In the genomic region with DNA sequence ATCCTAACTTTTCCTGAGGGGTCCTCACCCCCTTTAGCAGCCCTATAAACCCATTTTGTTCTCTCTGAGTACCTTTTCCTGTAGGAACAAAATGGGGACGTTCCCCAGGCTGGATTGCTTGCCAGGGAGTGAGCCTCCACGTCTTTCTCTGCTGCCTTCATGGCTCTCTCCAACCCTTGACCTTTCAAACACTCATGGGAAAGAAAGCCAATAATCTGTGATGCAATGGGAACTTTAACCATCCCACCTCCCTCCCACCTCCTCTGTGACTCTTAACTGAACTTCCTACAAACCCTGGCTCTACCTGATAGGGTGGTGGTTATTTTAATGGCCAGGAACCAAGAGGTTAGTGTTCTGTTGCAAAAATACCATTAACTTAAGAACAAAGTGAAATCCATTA, we compare ENCODE assay signal across 1 cellular context.
A peak's percentile ranks its signal among the peaks of the same experiment; 100 is the strongest.
TF ChIP-seq lines count a peak whose summit lies in the region.

No MANE protein-coding gene starts in this region.

TF ChIP-seq in HepG2, 621 proteins besides CTCF, POLR2A, EP300 and RAD21 (continued from another document and continues in another):
- TF ChIP-seq, protein P1, sequence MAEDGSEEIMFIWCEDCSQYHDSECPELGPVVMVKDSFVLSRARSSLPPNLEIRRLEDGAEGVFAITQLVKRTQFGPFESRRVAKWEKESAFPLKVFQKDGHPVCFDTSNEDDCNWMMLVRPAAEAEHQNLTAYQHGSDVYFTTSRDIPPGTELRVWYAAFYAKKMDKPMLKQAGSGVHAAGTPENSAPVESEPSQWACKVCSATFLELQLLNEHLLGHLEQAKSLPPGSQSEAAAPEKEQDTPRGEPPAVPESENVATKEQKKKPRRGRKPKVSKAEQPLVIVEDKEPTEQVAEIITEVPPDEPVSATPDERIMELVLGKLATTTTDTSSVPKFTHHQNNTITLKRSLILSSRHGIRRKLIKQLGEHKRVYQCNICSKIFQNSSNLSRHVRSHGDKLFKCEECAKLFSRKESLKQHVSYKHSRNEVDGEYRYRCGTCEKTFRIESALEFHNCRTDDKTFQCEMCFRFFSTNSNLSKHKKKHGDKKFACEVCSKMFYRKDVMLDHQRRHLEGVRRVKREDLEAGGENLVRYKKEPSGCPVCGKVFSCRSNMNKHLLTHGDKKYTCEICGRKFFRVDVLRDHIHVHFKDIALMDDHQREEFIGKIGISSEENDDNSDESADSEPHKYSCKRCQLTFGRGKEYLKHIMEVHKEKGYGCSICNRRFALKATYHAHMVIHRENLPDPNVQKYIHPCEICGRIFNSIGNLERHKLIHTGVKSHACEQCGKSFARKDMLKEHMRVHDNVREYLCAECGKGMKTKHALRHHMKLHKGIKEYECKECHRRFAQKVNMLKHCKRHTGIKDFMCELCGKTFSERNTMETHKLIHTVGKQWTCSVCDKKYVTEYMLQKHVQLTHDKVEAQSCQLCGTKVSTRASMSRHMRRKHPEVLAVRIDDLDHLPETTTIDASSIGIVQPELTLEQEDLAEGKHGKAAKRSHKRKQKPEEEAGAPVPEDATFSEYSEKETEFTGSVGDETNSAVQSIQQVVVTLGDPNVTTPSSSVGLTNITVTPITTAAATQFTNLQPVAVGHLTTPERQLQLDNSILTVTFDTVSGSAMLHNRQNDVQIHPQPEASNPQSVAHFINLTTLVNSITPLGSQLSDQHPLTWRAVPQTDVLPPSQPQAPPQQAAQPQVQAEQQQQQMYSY (CRISPR knock-in tag; IDR thresholded peaks at IDR 0.05): no peak
- no peak for TF ChIP-seq ATRX (CRISPR knock-in tag; IDR thresholded peaks at IDR 0.05; ENCODE audit: borderline replicate concordance)
- TF ChIP-seq, protein P2, sequence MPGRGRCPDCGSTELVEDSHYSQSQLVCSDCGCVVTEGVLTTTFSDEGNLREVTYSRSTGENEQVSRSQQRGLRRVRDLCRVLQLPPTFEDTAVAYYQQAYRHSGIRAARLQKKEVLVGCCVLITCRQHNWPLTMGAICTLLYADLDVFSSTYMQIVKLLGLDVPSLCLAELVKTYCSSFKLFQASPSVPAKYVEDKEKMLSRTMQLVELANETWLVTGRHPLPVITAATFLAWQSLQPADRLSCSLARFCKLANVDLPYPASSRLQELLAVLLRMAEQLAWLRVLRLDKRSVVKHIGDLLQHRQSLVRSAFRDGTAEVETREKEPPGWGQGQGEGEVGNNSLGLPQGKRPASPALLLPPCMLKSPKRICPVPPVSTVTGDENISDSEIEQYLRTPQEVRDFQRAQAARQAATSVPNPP (CRISPR knock-in tag; IDR thresholded peaks at IDR 0.05): no peak
- TF ChIP-seq ZNF562 (CRISPR knock-in tag; IDR thresholded peaks at IDR 0.05; ENCODE audit: borderline replicate concordance): no peak
- no peak for TF ChIP-seq TAF1 (CRISPR knock-in tag; IDR thresholded peaks at IDR 0.05)
- TF ChIP-seq, protein P3, sequence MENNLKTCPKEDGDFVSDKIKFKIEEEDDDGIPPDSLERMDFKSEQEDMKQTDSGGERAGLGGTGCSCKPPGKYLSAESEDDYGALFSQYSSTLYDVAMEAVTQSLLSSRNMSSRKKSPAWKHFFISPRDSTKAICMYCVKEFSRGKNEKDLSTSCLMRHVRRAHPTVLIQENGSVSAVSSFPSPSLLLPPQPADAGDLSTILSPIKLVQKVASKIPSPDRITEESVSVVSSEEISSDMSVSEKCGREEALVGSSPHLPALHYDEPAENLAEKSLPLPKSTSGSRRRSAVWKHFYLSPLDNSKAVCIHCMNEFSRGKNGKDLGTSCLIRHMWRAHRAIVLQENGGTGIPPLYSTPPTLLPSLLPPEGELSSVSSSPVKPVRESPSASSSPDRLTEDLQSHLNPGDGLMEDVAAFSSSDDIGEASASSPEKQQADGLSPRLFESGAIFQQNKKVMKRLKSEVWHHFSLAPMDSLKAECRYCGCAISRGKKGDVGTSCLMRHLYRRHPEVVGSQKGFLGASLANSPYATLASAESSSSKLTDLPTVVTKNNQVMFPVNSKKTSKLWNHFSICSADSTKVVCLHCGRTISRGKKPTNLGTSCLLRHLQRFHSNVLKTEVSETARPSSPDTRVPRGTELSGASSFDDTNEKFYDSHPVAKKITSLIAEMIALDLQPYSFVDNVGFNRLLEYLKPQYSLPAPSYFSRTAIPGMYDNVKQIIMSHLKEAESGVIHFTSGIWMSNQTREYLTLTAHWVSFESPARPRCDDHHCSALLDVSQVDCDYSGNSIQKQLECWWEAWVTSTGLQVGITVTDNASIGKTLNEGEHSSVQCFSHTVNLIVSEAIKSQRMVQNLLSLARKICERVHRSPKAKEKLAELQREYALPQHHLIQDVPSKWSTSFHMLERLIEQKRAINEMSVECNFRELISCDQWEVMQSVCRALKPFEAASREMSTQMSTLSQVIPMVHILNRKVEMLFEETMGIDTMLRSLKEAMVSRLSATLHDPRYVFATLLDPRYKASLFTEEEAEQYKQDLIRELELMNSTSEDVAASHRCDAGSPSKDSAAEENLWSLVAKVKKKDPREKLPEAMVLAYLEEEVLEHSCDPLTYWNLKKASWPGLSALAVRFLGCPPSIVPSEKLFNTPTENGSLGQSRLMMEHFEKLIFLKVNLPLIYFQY (CRISPR knock-in tag; IDR thresholded peaks at IDR 0.05; ENCODE audit: borderline replicate concordance): no peak
- TF ChIP-seq KAT8 (CRISPR knock-in tag; IDR thresholded peaks at IDR 0.05): peak; percentile 37; the same call in 1 of the 2 replicates
- no peak for TF ChIP-seq BRD4 (CRISPR knock-in tag; IDR thresholded peaks at IDR 0.05)
- peak; percentile 88 for TF ChIP-seq GATAD2A (CRISPR knock-in tag; IDR thresholded peaks at IDR 0.05)
- TF ChIP-seq, protein P4, sequence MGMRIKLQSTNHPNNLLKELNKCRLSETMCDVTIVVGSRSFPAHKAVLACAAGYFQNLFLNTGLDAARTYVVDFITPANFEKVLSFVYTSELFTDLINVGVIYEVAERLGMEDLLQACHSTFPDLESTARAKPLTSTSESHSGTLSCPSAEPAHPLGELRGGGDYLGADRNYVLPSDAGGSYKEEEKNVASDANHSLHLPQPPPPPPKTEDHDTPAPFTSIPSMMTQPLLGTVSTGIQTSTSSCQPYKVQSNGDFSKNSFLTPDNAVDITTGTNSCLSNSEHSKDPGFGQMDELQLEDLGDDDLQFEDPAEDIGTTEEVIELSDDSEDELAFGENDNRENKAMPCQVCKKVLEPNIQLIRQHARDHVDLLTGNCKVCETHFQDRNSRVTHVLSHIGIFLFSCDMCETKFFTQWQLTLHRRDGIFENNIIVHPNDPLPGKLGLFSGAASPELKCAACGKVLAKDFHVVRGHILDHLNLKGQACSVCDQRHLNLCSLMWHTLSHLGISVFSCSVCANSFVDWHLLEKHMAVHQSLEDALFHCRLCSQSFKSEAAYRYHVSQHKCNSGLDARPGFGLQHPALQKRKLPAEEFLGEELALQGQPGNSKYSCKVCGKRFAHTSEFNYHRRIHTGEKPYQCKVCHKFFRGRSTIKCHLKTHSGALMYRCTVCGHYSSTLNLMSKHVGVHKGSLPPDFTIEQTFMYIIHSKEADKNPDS (CRISPR knock-in tag; IDR thresholded peaks at IDR 0.05): no peak
- TF ChIP-seq, protein P5, sequence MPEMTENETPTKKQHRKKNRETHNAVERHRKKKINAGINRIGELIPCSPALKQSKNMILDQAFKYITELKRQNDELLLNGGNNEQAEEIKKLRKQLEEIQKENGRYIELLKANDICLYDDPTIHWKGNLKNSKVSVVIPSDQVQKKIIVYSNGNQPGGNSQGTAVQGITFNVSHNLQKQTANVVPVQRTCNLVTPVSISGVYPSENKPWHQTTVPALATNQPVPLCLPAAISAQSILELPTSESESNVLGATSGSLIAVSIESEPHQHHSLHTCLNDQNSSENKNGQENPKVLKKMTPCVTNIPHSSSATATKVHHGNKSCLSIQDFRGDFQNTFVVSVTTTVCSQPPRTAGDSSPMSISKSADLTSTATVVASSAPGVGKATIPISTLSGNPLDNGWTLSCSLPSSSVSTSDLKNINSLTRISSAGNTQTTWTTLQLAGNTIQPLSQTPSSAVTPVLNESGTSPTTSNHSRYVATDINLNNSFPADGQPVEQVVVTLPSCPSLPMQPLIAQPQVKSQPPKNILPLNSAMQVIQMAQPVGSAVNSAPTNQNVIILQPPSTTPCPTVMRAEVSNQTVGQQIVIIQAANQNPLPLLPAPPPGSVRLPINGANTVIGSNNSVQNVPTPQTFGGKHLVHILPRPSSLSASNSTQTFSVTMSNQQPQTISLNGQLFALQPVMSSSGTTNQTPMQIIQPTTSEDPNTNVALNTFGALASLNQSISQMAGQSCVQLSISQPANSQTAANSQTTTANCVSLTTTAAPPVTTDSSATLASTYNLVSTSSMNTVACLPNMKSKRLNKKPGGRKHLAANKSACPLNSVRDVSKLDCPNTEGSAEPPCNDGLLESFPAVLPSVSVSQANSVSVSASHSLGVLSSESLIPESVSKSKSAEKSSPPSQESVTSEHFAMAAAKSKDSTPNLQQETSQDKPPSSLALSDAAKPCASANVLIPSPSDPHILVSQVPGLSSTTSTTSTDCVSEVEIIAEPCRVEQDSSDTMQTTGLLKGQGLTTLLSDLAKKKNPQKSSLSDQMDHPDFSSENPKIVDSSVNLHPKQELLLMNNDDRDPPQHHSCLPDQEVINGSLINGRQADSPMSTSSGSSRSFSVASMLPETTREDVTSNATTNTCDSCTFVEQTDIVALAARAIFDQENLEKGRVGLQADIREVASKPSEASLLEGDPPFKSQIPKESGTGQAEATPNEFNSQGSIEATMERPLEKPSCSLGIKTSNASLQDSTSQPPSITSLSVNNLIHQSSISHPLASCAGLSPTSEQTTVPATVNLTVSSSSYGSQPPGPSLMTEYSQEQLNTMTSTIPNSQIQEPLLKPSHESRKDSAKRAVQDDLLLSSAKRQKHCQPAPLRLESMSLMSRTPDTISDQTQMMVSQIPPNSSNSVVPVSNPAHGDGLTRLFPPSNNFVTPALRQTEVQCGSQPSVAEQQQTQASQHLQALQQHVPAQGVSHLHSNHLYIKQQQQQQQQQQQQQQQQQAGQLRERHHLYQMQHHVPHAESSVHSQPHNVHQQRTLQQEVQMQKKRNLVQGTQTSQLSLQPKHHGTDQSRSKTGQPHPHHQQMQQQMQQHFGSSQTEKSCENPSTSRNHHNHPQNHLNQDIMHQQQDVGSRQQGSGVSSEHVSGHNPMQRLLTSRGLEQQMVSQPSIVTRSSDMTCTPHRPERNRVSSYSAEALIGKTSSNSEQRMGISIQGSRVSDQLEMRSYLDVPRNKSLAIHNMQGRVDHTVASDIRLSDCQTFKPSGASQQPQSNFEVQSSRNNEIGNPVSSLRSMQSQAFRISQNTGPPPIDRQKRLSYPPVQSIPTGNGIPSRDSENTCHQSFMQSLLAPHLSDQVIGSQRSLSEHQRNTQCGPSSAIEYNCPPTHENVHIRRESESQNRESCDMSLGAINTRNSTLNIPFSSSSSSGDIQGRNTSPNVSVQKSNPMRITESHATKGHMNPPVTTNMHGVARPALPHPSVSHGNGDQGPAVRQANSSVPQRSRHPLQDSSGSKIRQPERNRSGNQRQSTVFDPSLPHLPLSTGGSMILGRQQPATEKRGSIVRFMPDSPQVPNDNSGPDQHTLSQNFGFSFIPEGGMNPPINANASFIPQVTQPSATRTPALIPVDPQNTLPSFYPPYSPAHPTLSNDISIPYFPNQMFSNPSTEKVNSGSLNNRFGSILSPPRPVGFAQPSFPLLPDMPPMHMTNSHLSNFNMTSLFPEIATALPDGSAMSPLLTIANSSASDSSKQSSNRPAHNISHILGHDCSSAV (CRISPR knock-in tag; IDR thresholded peaks at IDR 0.05; ENCODE audit: borderline replicate concordance): no peak
- TF ChIP-seq NR2F2 (IDR thresholded peaks at IDR 0.05; ENCODE audit: borderline replicate concordance, low read depth): peak; percentile 81
- no peak for TF ChIP-seq THYN1 (CRISPR knock-in tag; IDR thresholded peaks at IDR 0.05; ENCODE audit: borderline replicate concordance, low read depth)
- TF ChIP-seq MEIS1 (CRISPR knock-in tag; IDR thresholded peaks at IDR 0.05; ENCODE audit: borderline replicate concordance): no peak
- no peak for TF ChIP-seq ZMYM2 (CRISPR knock-in tag; IDR thresholded peaks at IDR 0.05)
- TF ChIP-seq, protein P6, sequence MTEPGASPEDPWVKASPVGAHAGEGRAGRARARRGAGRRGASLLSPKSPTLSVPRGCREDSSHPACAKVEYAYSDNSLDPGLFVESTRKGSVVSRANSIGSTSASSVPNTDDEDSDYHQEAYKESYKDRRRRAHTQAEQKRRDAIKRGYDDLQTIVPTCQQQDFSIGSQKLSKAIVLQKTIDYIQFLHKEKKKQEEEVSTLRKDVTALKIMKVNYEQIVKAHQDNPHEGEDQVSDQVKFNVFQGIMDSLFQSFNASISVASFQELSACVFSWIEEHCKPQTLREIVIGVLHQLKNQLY (CRISPR knock-in tag; IDR thresholded peaks at IDR 0.05): no peak
- TF ChIP-seq ARNTL (CRISPR knock-in tag; IDR thresholded peaks at IDR 0.05): no peak
- TF ChIP-seq, protein P7, sequence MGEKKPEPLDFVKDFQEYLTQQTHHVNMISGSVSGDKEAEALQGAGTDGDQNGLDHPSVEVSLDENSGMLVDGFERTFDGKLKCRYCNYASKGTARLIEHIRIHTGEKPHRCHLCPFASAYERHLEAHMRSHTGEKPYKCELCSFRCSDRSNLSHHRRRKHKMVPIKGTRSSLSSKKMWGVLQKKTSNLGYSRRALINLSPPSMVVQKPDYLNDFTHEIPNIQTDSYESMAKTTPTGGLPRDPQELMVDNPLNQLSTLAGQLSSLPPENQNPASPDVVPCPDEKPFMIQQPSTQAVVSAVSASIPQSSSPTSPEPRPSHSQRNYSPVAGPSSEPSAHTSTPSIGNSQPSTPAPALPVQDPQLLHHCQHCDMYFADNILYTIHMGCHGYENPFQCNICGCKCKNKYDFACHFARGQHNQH (CRISPR knock-in tag; IDR thresholded peaks at IDR 0.05): 0 out of 2 replicates have a peak, but pooled peaks have one; percentile 39
- TF ChIP-seq ZNF230 (CRISPR knock-in tag; IDR thresholded peaks at IDR 0.05): no peak
- TF ChIP-seq ZNF615 (CRISPR knock-in tag; IDR thresholded peaks at IDR 0.05; ENCODE audit: borderline replicate concordance): no peak
- TF ChIP-seq CREM (IDR thresholded peaks at IDR 0.05): no peak; the same call in 1 of the 2 replicates
- TF ChIP-seq CREM (CRISPR knock-in tag; IDR thresholded peaks at IDR 0.05): no peak
- TF ChIP-seq NCOA1 (CRISPR knock-in tag; IDR thresholded peaks at IDR 0.05): no peak
- no peak for TF ChIP-seq ZNF550 (CRISPR knock-in tag; IDR thresholded peaks at IDR 0.05; ENCODE audit: borderline replicate concordance)
- no peak for TF ChIP-seq NFRKB (IDR thresholded peaks at IDR 0.05)
- TF ChIP-seq, protein P8, sequence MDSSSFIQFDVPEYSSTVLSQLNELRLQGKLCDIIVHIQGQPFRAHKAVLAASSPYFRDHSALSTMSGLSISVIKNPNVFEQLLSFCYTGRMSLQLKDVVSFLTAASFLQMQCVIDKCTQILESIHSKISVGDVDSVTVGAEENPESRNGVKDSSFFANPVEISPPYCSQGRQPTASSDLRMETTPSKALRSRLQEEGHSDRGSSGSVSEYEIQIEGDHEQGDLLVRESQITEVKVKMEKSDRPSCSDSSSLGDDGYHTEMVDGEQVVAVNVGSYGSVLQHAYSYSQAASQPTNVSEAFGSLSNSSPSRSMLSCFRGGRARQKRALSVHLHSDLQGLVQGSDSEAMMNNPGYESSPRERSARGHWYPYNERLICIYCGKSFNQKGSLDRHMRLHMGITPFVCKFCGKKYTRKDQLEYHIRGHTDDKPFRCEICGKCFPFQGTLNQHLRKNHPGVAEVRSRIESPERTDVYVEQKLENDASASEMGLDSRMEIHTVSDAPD (CRISPR knock-in tag; IDR thresholded peaks at IDR 0.05): no peak
- TF ChIP-seq ZSCAN21 (CRISPR knock-in tag; IDR thresholded peaks at IDR 0.05; ENCODE audit: borderline replicate concordance): no peak
- no peak for TF ChIP-seq JUN (CRISPR knock-in tag; IDR thresholded peaks at IDR 0.05)
- TF ChIP-seq MED8 (CRISPR knock-in tag; IDR thresholded peaks at IDR 0.05; ENCODE audit: insufficient replicate concordance): no peak
- TF ChIP-seq KLF15 (CRISPR knock-in tag; IDR thresholded peaks at IDR 0.05; ENCODE audit: borderline replicate concordance): no peak
- TF ChIP-seq SOX5 (CRISPR knock-in tag; IDR thresholded peaks at IDR 0.05; ENCODE audit: borderline replicate concordance): no peak
- TF ChIP-seq ZNF772 (CRISPR knock-in tag; IDR thresholded peaks at IDR 0.05): no peak
